In the genomic region with DNA sequence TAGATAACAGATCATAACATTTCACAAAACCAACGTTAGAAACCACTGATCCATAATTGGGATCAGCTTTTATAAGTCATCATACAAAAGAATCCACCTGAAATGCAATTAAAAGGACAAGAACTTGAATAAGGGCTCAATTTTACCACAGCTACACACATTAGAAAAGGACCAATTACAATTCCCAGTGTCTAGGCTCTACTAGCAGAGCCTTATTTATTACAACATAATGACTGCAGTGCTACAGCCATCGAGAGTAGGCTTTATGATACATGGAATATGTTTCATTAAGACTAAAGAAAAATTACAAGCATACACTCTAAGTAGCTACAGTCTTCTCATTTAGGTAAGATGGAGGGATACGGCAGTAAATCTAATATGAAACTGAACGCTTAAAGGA, we compare ENCODE assay signal across 9 cellular contexts. TPM values are rescaled to one million over a fixed set of nuclear protein-coding genes. Genes with fewer than 3 reads are reported as not detected.
A peak's percentile ranks its signal among the peaks of the same experiment; 100 is the strongest.
DNase-seq lines count a peak whose midpoint lies in the region; ATAC-seq and TF ChIP-seq lines count a peak whose summit lies in the region.
"Had no signal": no experiment of that assay in that cellular context is flagged by ENCODE, and none has a peak within 500 bp of the region (broad histone marks: within the 10 kb centered on the region; RNA-seq: fewer than 3 reads in every experiment).

No MANE protein-coding gene starts in this region.

- no peak overlapping the region for H3K9ac ChIP-seq in HCT116 (ENCODE audit: low read length)

- H4K20me1 ChIP-seq in HCT116 (ENCODE audit: insufficient read depth) = peaks cover 7% of the 10 kb centered on the region; the same call in 1 of the 2 replicates

- in situ Hi-C loops in transverse colon (cut with MboI; ENCODE audit: low pct_ligation_motif_present in 1 of 4, low pct_unique_long_range_greater_than_20kb in 1 of 4, low sequenced_read_pairs in 3 of 4) = no loop called here

- no peak overlapping the region for H2AFZ ChIP-seq in HCT116 (ENCODE audit: low read depth, low read length, poor library complexity, severe bottlenecking)

- CTCF ChIA-PET in CD4-positive, alpha-beta memory T cell (lab: Charles Lee; ENCODE audit: partially characterized antibody) = interaction anchor here (7.3 kb wide), 1 partner anchor 10 kb away, joined by 72 read pairs; no protein-coding TSS in a partner anchor
- CTCF ChIA-PET in HCT116 (lab: Charles Lee) = interaction anchor here (1.0 to 1.5 kb wide), 3 partner anchors 12 to 151 kb away, joined by 3 to 5 read pairs (median 3); no protein-coding TSS in a partner anchor

- peaks cover 5% of the 10 kb centered on the region for H3K36me3 ChIP-seq in CD4-positive, alpha-beta memory T cell (ENCODE audit: insufficient read depth, low read length)
- H3K36me3 ChIP-seq in HCT116 (ENCODE audit: control insufficient read depth in 1 of 2, insufficient read depth in 2 of 2, low read length in 2 of 2) = peaks cover 3 to 25% of the 10 kb centered on the region in 2 experiments; a peak in 2 of 4 replicates
- peaks cover 4 to 8% of the 10 kb centered on the region in 2 donors for H3K36me3 ChIP-seq in muscle layer of duodenum (ENCODE audit: control insufficient read depth in 1 of 2, insufficient read depth in 2 of 2, low read length in 2 of 2)
- H3K36me3 ChIP-seq in transverse colon = peaks cover 0 to 6% (median 0%) of the 10 kb centered on the region in 4 donors

- 39 to 45% methylated on average over 4 of the region's 4 CpGs for WGBS in transverse colon (ENCODE audit: low coverage in 1 of 2), 2 donors

- no peaks in the 10 kb centered on the region for H3K9me3 ChIP-seq in CD4-positive, alpha-beta memory T cell (ENCODE audit: control insufficient read depth in 1 of 2, low read length in 2 of 2)
- no peaks in the 10 kb centered on the region for H3K9me3 ChIP-seq in HCT116 (ENCODE audit: control insufficient read depth in 1 of 2, insufficient read depth in 1 of 2, low read depth in 1 of 2, low read length in 2 of 2)
- H3K9me3 ChIP-seq in muscle layer of duodenum (ENCODE audit: control insufficient read depth in 1 of 2, low read length in 2 of 2) = no peaks in the 10 kb centered on the region
- H3K9me3 ChIP-seq in transverse colon = no peaks in the 10 kb centered on the region

- peaks cover 22 to 66% (median 44%) of the 10 kb centered on the region in 4 donors for H3K4me1 Mint-ChIP-seq in CD4-positive, alpha-beta memory T cell
- peaks cover 66% of the 10 kb centered on the region for H3K4me1 Mint-ChIP-seq in activated naive CD8-positive, alpha-beta T cell (ENCODE audit: low read depth)
- H3K4me1 Mint-ChIP-seq in type B pancreatic cell (ENCODE audit: unreplicated experiment) = peaks cover 38% of the 10 kb centered on the region

- peak overlapping the region in 1 of 2 donors; percentile 20 for H3K4me3 ChIP-seq in CD4-positive, alpha-beta memory T cell (ENCODE audit: low read length in 2 of 2)
- H3K4me3 ChIP-seq in HCT116 (replicated peaks in 1 of 2; ENCODE audit: low read depth in 1 of 2, low read length in 2 of 2) (no peak overlapping the region), muscle layer of duodenum (ENCODE audit: low read depth in 1 of 2, low read length in 2 of 2) (peak overlapping the region; percentile 14 to 82), transverse colon (peak overlapping the region in 1 of 4 donors; percentile 9)

- H3K27ac ChIP-seq in CD4-positive, alpha-beta memory T cell (ENCODE audit: low read depth, low read length) = peak overlapping the region; percentile 97
- H3K27ac ChIP-seq in HCT116 (ENCODE audit: low read depth, low read length) (no peak overlapping the region), muscle layer of duodenum (ENCODE audit: low read length) (no peak overlapping the region), transverse colon (peak overlapping the region in 1 of 4 donors; percentile 16)

- H3K4me1 ChIP-seq in CD4-positive, alpha-beta memory T cell (ENCODE audit: insufficient read depth, low read length) = peaks cover 78% of the 10 kb centered on the region
- H3K4me1 ChIP-seq in HCT116 (ENCODE audit: control insufficient read depth in 1 of 2, insufficient read depth in 2 of 2, low read length in 2 of 2) (peaks cover 7 to 26% of the 10 kb centered on the region in 2 experiments; a peak in 3 of 4 replicates), muscle layer of duodenum (ENCODE audit: control insufficient read depth in 1 of 2, insufficient read depth in 2 of 2, low read length in 2 of 2) (peaks cover 30 to 43% of the 10 kb centered on the region in 2 donors), transverse colon (peaks cover 28 to 73% (median 42%) of the 10 kb centered on the region in 4 donors)

- no peak for TF ChIP-seq EP300 in transverse colon (IDR thresholded peaks at IDR 0.05; ENCODE audit: low read depth)

- no peak overlapping the region for H3K4me3 Mint-ChIP-seq in CD4-positive, alpha-beta memory T cell
- H3K4me3 Mint-ChIP-seq in activated naive CD8-positive, alpha-beta T cell = no peak overlapping the region
- no peak overlapping the region for H3K4me3 Mint-ChIP-seq in type B pancreatic cell
- H3K4me3 Mint-ChIP-seq: central memory CD8-positive, alpha-beta T cell had no signal

- no TSS peak for BruUV-seq in HCT116 (replicated peaks; lab: Mats Ljungman, UMichigan)

- DNase-seq in CD4-positive, alpha-beta memory T cell = no peak
- DNase-seq in HCT116 (ENCODE audit: low read depth, low spot score) (no peak), mucosa of gallbladder (ENCODE audit: low spot score) (no peak), transverse colon (no peak), type B pancreatic cell (ENCODE audit: extremely low spot score, unreplicated experiment) (no peak), left colon (no peak)

- POLR2A ChIA-PET in CD4-positive, alpha-beta memory T cell (lab: Charles Lee; ENCODE audit: partially characterized antibody) = interaction anchor here (3.3 kb wide), 1 partner anchor 10 kb away, joined by 16 read pairs; no protein-coding TSS in a partner anchor
- POLR2A ChIA-PET in HCT116 (lab: Charles Lee) = no interaction called here

- TF ChIP-seq RAD21 in HCT116 (IDR thresholded peaks at IDR 0.05; ENCODE audit: low read depth) = no peak

- peaks cover 7 to 32% of the 10 kb centered on the region in 2 donors for H3K36me3 Mint-ChIP-seq in CD4-positive, alpha-beta memory T cell
- H3K36me3 Mint-ChIP-seq in activated naive CD8-positive, alpha-beta T cell = peaks cover 12% of the 10 kb centered on the region
- peaks cover 33% of the 10 kb centered on the region for H3K36me3 Mint-ChIP-seq in type B pancreatic cell

- RAD21 ChIA-PET in HCT116 (lab: Charles Lee; ENCODE audit: low non-redundant PET in 1 of 2, low total read pairs in 2 of 2, uncharacterized antibody in 2 of 2, unreplicated experiment in 2 of 2) = no interaction called here

- TF ChIP-seq POLR2A in HCT116 (IDR thresholded peaks at IDR 0.05; ENCODE audit: borderline replicate concordance, extremely low read depth, insufficient read depth, insufficient read length) (no peak), transverse colon (IDR thresholded peaks at IDR 0.05) (no peak)

- ATAC-seq in HCT116 = no peak
- no peak for ATAC-seq in left colon

- H3K27me3 ChIP-seq in CD4-positive, alpha-beta memory T cell (ENCODE audit: insufficient read depth, low read length) = no peaks in the 10 kb centered on the region
- H3K27me3 ChIP-seq in HCT116 (ENCODE audit: insufficient read depth, low read length) = no peaks in the 10 kb centered on the region
- no peaks in the 10 kb centered on the region for H3K27me3 ChIP-seq in muscle layer of duodenum (ENCODE audit: low read depth, low read length)
- H3K27me3 ChIP-seq in transverse colon = no peaks in the 10 kb centered on the region

- no peaks in the 10 kb centered on the region for H3K27me3 Mint-ChIP-seq in CD4-positive, alpha-beta memory T cell
- no peaks in the 10 kb centered on the region for H3K27me3 Mint-ChIP-seq in activated naive CD8-positive, alpha-beta T cell
- no peaks in the 10 kb centered on the region for H3K27me3 Mint-ChIP-seq in type B pancreatic cell
- H3K27me3 Mint-ChIP-seq: central memory CD8-positive, alpha-beta T cell had no signal

- intact Hi-C loops in CD4-positive, alpha-beta memory T cell (cut with micrococcal nuclease) = loop anchor here (1.0 kb wide), 1 partner anchor 9 kb away; no protein-coding TSS in a partner anchor
- intact Hi-C loops in HCT116 (cut with micrococcal nuclease) = no loop called here
- intact Hi-C loops in transverse colon (cut with DNase I; ENCODE audit: low total_unique reads) = loop anchor here (10.0 kb wide), 1 partner anchor 72 kb away; no protein-coding TSS in a partner anchor
- intact Hi-C loops in left colon (cut with DNase I, micrococcal nuclease) = no loop called here

- no peaks in the 10 kb centered on the region for H3K9me2 ChIP-seq in HCT116 (ENCODE audit: insufficient read depth)

- peak overlapping the region; percentile 85; the same call in 1 of the 2 replicates for H3K4me2 ChIP-seq in HCT116 (ENCODE audit: low read length)

- peaks cover 99% of the 10 kb centered on the region for H3K79me2 ChIP-seq in HCT116 (ENCODE audit: insufficient read depth, low read length)

- no peaks in the 10 kb centered on the region for H3K9me3 Mint-ChIP-seq in CD4-positive, alpha-beta memory T cell
- no peaks in the 10 kb centered on the region for H3K9me3 Mint-ChIP-seq in activated naive CD8-positive, alpha-beta T cell (ENCODE audit: low read depth)
- no peaks in the 10 kb centered on the region for H3K9me3 Mint-ChIP-seq in type B pancreatic cell
- H3K9me3 Mint-ChIP-seq: central memory CD8-positive, alpha-beta T cell had no signal

- TF ChIP-seq CTCF in HCT116 (IDR thresholded peaks at IDR 0.05 in 2 of 3, conservative IDR thresholded peaks at IDR 0.05 in 1 of 3; ENCODE audit: borderline replicate concordance in 1 of 3, insufficient read depth in 1 of 3, low read depth in 2 of 3, low read length in 2 of 3) = no peak
- no peak for TF ChIP-seq CTCF in transverse colon (IDR thresholded peaks at IDR 0.05)
- no peak for TF ChIP-seq CTCF in type B pancreatic cell (conservative IDR thresholded peaks at IDR 0.05)

- peak overlapping the region in 5 of 7 donors; percentile 37 to 81 (median 66) for H3K27ac Mint-ChIP-seq in CD4-positive, alpha-beta memory T cell
- H3K27ac Mint-ChIP-seq in activated naive CD8-positive, alpha-beta T cell = peak overlapping the region; percentile 79
- no peak overlapping the region for H3K27ac Mint-ChIP-seq in type B pancreatic cell

TF ChIP-seq in HCT116, 20 proteins besides CTCF, POLR2A, EP300 and RAD21 (continues in another document):
- no peak for TF ChIP-seq EGR1 (IDR thresholded peaks at IDR 0.05; ENCODE audit: low read depth)
- TF ChIP-seq ELF1 (IDR thresholded peaks at IDR 0.05; ENCODE audit: borderline replicate concordance, low read depth) = no peak
- TF ChIP-seq, protein P1, sequence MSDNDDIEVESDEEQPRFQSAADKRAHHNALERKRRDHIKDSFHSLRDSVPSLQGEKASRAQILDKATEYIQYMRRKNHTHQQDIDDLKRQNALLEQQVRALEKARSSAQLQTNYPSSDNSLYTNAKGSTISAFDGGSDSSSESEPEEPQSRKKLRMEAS (IDR thresholded peaks at IDR 0.05) = no peak

RNA-seq across cellular contexts. Expression of a gene that starts 2.9 kb away (rescaled TPM):
- total RNA-seq in CD4-positive, alpha-beta memory T cell = 10 to 100 TPM; 94.1 to 96.3 TPM
- polyA plus RNA-seq in CD4-positive, alpha-beta memory T cell = 10 to 100 TPM in 1 of 2 donors, 1 to 10 TPM in 1; 9.5 to 15.9 TPM
- 52.5 TPM for total RNA-seq in HCT116 (2021; ENCODE audit: unreplicated experiment)
- polyA plus RNA-seq in HCT116 (2012) = 14.2 and 18.7 TPM in 2 replicates
- total RNA-seq in mucosa of gallbladder = 29.7 TPM
- 10 to 100 TPM; 13.9 to 52.7 (median 45.1) TPM for total RNA-seq in transverse colon
- total RNA-seq in type B pancreatic cell (ENCODE audit: low replicate concordance) = 40.8 and 66.9 TPM in 2 replicates
- total RNA-seq in left colon = 10 to 100 TPM; 28.6 to 32.8 TPM

Comparison
In these comparisons a context has a peak if more than half of its experiments do, and no peak if none do; other contexts are left out.
1. H3K4me3 ChIP-seq: peak in muscle layer of duodenum (2 of 2); none in HCT116 (0 of 2).
2. intact Hi-C loops: an anchor here in CD4-positive, alpha-beta memory T cell (1.0 kb wide) and transverse colon (10.0 kb wide); none called in HCT116 and left colon.